8 cellular contexts compared by ENCODE assay signal in the genomic region with DNA sequence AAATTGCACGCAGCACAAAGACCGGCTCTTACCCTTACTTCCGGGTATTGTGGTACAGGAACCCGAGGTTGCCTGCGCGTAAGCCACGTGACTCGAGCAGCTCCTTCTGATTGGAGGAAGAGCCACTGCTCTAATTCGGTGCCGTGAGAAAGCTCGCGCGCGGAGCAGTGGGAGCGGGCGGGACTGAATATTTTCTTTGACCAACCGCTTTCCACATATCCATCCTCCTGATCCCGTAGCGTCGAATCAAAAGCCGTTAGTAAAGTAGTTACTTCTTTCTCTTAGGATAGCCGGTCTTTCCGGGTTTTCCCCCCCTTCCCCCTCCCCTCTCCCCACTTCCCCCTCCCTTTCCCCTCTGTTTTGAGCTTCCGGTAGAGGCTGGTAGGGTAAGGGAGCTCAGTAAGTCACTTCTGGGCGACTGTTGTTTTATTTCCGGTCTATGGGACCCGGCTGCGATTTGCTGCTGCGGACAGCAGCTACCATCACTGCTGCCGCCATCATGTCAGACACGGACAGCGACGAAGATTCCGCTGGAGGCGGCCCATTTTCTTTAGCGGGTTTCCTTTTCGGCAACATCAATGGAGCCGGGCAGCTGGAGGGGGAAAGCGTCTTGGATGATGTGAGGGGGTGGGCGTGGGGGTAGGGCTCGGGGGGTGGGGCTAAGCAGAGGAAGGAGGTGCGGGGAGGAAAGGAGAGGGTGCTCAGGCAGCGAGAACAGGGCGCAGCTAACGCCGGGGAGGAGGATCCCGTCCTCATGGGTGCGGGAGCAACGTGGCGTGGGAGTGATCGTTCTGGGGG. TPM values are rescaled to one million over a fixed set of nuclear protein-coding genes. Genes with fewer than 3 reads are reported as not detected.
DNase-seq lines count a peak whose midpoint lies in the region; ATAC-seq and TF ChIP-seq lines count a peak whose summit lies in the region.

A gene with protein sequence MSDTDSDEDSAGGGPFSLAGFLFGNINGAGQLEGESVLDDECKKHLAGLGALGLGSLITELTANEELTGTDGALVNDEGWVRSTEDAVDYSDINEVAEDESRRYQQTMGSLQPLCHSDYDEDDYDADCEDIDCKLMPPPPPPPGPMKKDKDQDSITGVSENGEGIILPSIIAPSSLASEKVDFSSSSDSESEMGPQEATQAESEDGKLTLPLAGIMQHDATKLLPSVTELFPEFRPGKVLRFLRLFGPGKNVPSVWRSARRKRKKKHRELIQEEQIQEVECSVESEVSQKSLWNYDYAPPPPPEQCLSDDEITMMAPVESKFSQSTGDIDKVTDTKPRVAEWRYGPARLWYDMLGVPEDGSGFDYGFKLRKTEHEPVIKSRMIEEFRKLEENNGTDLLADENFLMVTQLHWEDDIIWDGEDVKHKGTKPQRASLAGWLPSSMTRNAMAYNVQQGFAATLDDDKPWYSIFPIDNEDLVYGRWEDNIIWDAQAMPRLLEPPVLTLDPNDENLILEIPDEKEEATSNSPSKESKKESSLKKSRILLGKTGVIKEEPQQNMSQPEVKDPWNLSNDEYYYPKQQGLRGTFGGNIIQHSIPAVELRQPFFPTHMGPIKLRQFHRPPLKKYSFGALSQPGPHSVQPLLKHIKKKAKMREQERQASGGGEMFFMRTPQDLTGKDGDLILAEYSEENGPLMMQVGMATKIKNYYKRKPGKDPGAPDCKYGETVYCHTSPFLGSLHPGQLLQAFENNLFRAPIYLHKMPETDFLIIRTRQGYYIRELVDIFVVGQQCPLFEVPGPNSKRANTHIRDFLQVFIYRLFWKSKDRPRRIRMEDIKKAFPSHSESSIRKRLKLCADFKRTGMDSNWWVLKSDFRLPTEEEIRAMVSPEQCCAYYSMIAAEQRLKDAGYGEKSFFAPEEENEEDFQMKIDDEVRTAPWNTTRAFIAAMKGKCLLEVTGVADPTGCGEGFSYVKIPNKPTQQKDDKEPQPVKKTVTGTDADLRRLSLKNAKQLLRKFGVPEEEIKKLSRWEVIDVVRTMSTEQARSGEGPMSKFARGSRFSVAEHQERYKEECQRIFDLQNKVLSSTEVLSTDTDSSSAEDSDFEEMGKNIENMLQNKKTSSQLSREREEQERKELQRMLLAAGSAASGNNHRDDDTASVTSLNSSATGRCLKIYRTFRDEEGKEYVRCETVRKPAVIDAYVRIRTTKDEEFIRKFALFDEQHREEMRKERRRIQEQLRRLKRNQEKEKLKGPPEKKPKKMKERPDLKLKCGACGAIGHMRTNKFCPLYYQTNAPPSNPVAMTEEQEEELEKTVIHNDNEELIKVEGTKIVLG (N-terminal part only) (plus strand): TSS at position 482 of the 798 bp plus-strand sequence. CDS start 18 bp downstream, at position 500.

- H3K4me3 Mint-ChIP-seq in type B pancreatic cell = peak within 1 kb of the TSS; percentile 99

- H3K36me3 Mint-ChIP-seq in type B pancreatic cell = peaks cover 9% of the 10 kb centered on the region

- peak in 1 of 2 donors; percentile 54 for TF ChIP-seq POLR2A in heart left ventricle (IDR thresholded peaks at IDR 0.05)

- H3K36me3 ChIP-seq in heart left ventricle = peaks cover 0 to 26% (median 14%) of the 10 kb centered on the region in 9 donors

- no peaks in the 10 kb centered on the region for H3K9me3 Mint-ChIP-seq in type B pancreatic cell

- in situ Hi-C loops in GM13976 (cut with MboI; ENCODE audit: low sequenced_read_pairs, unreplicated experiment) = loop anchor here (25.0 kb wide), 1 partner anchor 96 kb away; no protein-coding TSS in a partner anchor

- WGBS in heart left ventricle, 4 donors = 0 to 43% (median 21%) methylated on average over 51 of the region's 51 CpGs

- H3K4me1 ChIP-seq in heart left ventricle = peaks cover 0 to 19% (median 10%) of the 10 kb centered on the region in 12 donors

- intact Hi-C loops in T-helper 1 cell treated with Interleukin-12 subunit alpha and Interleukin-12 subunit beta and Interleukin-4 antibody, amounts not matched to agents 30 ng/mL and 1 ng/mL, for 36 hours (cut with micrococcal nuclease) = loop anchor here (1.0 to 5.0 kb wide), 14 partner anchors 83 to 1233 kb away; a partner anchor contains a TSS
- intact Hi-C loops in heart left ventricle (cut with DNase I) = loop anchor here in 5 of 10 donors (10.0 kb wide), 2 partner anchors 81 to 111 kb away; a partner anchor contains a TSS

- H3K27me3 Mint-ChIP-seq in type B pancreatic cell = no peaks in the 10 kb centered on the region

- H3K9me3 ChIP-seq in heart left ventricle = peaks cover 0 to 9% (median 0%) of the 10 kb centered on the region in 12 donors

- peaks cover 4% of the 10 kb centered on the region for H3K4me1 Mint-ChIP-seq in type B pancreatic cell (ENCODE audit: unreplicated experiment)

- DNase-seq in GM13976 (ENCODE audit: low spot score) = peak; percentile 86
- DNase-seq in NCI-H146 treated with DMSO at 0.1 percent for 48 hours (lab: John Stamatoyannopoulos, UW; ENCODE audit: unreplicated experiment) = peak; percentile 94
- peak; percentile 98 for DNase-seq in amniotic epithelial cell (ENCODE audit: low read depth)
- DNase-seq in heart left ventricle = peak; percentile 93 to 96 (median 94)
- peak; percentile 97 for DNase-seq in pons (ENCODE audit: low spot score)
- peak; percentile 86 for DNase-seq in type B pancreatic cell (ENCODE audit: extremely low spot score, unreplicated experiment)

- H3K27ac Mint-ChIP-seq in type B pancreatic cell = peak within 1 kb of the TSS; percentile 97

- peak within 1 kb of the TSS; percentile 52 to 93 (median 72) for H3K4me3 ChIP-seq in heart left ventricle

- ATAC-seq in HG02870 (IDR thresholded peaks at IDR 0.05; ENCODE audit: unreplicated experiment) (peak; percentile 84), heart left ventricle (peak; percentile 95 to 98 (median 97))

- H3K27me3 ChIP-seq in heart left ventricle = no peaks in the 10 kb centered on the region

- TF ChIP-seq CTCF in GM13976 (IDR thresholded peaks at IDR 0.05; ENCODE audit: borderline replicate concordance, control extremely low read depth, extremely low read depth, insufficient read depth, missing control alignments) = no peak
- TF ChIP-seq CTCF in heart left ventricle (IDR thresholded peaks at IDR 0.05) = no peak
- no peak for TF ChIP-seq CTCF in type B pancreatic cell (conservative IDR thresholded peaks at IDR 0.05)

- peak within 1 kb of the TSS; percentile 77 to 96 (median 92) for H3K27ac ChIP-seq in heart left ventricle

RNA-seq across cellular contexts. Expression of the gene that starts here (rescaled TPM):
- 40.9 and 47.2 TPM in 2 replicates for total RNA-seq in T-helper 1 cell treated with Interleukin-12 subunit alpha and Interleukin-12 subunit beta and Interleukin-4 antibody, amounts not matched to agents 30 ng/mL and 1 ng/mL, for 36 hours
- total RNA-seq in heart left ventricle = 10 to 100 TPM; 14.3 to 27.8 (median 20.8) TPM
- 10 to 100 TPM in 1 of 2 donors, 1 to 10 TPM in 1; 8.8 to 14.0 TPM for polyA plus RNA-seq in heart left ventricle
- total RNA-seq in type B pancreatic cell (ENCODE audit: low replicate concordance) = 27.9 and 34.8 TPM in 2 replicates

Comparison
In these comparisons a context has a peak if more than half of its experiments do, and no peak if none do; other contexts are left out.
1. Peak in every context shown above with its lines: DNase-seq, ATAC-seq, H3K4me3 ChIP-seq and H3K27ac ChIP-seq.